Comparison of ENCODE assay signal across 32 cellular contexts in the genomic region with DNA sequence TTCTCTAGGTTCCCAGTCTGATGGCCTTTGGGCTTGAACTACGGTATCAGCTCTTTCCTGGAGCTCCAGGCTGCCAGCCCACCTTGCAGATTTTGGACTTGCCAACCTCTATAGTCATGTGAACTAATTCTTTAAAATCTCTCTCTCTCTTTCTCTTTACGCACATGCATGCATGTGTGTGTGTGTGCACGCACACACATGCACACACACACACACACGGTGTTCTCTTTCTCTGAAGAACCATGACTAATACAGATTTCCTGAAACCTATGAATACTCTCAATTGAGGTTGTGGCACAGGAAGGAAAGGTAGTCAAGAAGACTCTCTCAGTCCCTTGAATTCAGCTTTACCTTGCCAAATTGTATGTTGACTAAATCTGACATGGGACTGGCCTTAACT. TPM values are rescaled to one million over a fixed set of nuclear protein-coding genes. Genes with fewer than 3 reads are reported as not detected.
DNase-seq lines count a peak whose midpoint lies in the region; ATAC-seq, FAIRE-seq and TF ChIP-seq lines count a peak whose summit lies in the region.
"Had no signal": no experiment of that assay in that cellular context is flagged by ENCODE, and none has a peak within 500 bp of the region (broad histone marks: within the 10 kb centered on the region; RNA-seq: fewer than 3 reads in every experiment).

No MANE protein-coding gene starts in this region.

- H2AFZ ChIP-seq in HepG2 (ENCODE audit: low read length), result no peak overlapping the region

- no peak overlapping the region for H3K4me3 ChIP-seq in HepG2 (replicated peaks in 1 of 3; ENCODE audit: insufficient read depth in 1 of 3, low read depth in 2 of 3, low read length in 3 of 3)
- H3K4me3 ChIP-seq in right lobe of liver, result no peak overlapping the region
- H3K4me3 ChIP-seq in Peyer's patch, result no peak overlapping the region
- no peak overlapping the region for H3K4me3 ChIP-seq in esophagus muscularis mucosa
- H3K4me3 ChIP-seq: A549; BLaER1 treated with 17β-estradiol and CSF1 and Interleukin-3, amounts not matched to agents 10 nM and 100 nM; GM12878; HAP-1 had no signal

- H3K4me2 ChIP-seq in HepG2 (ENCODE audit: low read depth, low read length), result no peak overlapping the region
- H3K4me2 ChIP-seq: A549; BLaER1 treated with 17β-estradiol and CSF1 and Interleukin-3, amounts not matched to agents 10 nM and 100 nM had no signal

- TF ChIP-seq RAD21 in HepG2 (CRISPR knock-in tag; IDR thresholded peaks at IDR 0.05), result no peak

- H3K9ac ChIP-seq in HepG2 (ENCODE audit: insufficient read depth, low read depth, low read length), result no peak overlapping the region
- H3K9ac ChIP-seq: BLaER1 treated with 17β-estradiol and CSF1 and Interleukin-3, amounts not matched to agents 10 nM and 100 nM had no signal

- in situ Hi-C loops in HepG2 (cut with HindIII; ENCODE audit: extremely low pct_ligation_motif_present, low pct_unique_long_range_greater_than_20kb), result no loop called here

- H3K27ac ChIP-seq in HepG2 (ENCODE audit: extremely low read length, insufficient read depth, low read length) (no peak overlapping the region), right lobe of liver (no peak overlapping the region), Peyer's patch (no peak overlapping the region), esophagus muscularis mucosa (replicated peaks in 1 of 4) (no peak overlapping the region)
- H3K27ac ChIP-seq: A549; BLaER1 treated with 17β-estradiol and CSF1 and Interleukin-3, amounts not matched to agents 10 nM and 100 nM; RWPE1 had no signal

- H3K36me3 ChIP-seq in HepG2 (replicated peaks in 1 of 2; ENCODE audit: control insufficient read depth in 1 of 2, insufficient read depth in 2 of 2, low read length in 2 of 2) (no peaks in the 10 kb centered on the region), right lobe of liver (no peaks in the 10 kb centered on the region), Peyer's patch (no peaks in the 10 kb centered on the region), esophagus muscularis mucosa (no peaks in the 10 kb centered on the region)
- H3K36me3 ChIP-seq: BLaER1 treated with 17β-estradiol and CSF1 and Interleukin-3, amounts not matched to agents 10 nM and 100 nM; HAP-1 had no signal

- 50% methylated on average over 4 of the region's 4 CpGs for WGBS in HepG2 (ENCODE audit: low lambda C conversion rate)
- WGBS in right lobe of liver (ENCODE audit: insufficient coverage, low coverage, low lambda C conversion rate, missing lambda C conversion rate), result 76% methylated on average over 4 of the region's 4 CpGs
- 85% methylated on average over 4 of the region's 4 CpGs for WGBS in esophagus muscularis mucosa

- no peak for FAIRE-seq in HepG2 (lab: Jason Lieb, UNC)
- FAIRE-seq: A549, GM12878, HTR-8/SVneo had no signal

- H3K27me3 Mint-ChIP-seq in activated CD8-positive, alpha-beta memory T cell treated with anti-CD3 and anti-CD28 coated beads, Interleukin-2, amount 10 ng/mL, durations not matched to agents 7 days and 5 days, result no peaks in the 10 kb centered on the region
- no peaks in the 10 kb centered on the region for H3K27me3 Mint-ChIP-seq in activated T-helper 17 cell treated with anti-CD3 and anti-CD28 coated beads, Interleukin-2, amount 50 U/mL, for 72 hours
- H3K27me3 Mint-ChIP-seq: CD4-positive, alpha-beta memory T cell had no signal

- H3K4me3 Mint-ChIP-seq in activated CD8-positive, alpha-beta memory T cell treated with anti-CD3 and anti-CD28 coated beads, Interleukin-2, amount 10 ng/mL, durations not matched to agents 7 days and 5 days, result no peak overlapping the region
- no peak overlapping the region for H3K4me3 Mint-ChIP-seq in activated T-helper 17 cell treated with anti-CD3 and anti-CD28 coated beads, Interleukin-2, amount 50 U/mL, for 72 hours
- no peak overlapping the region for H3K4me3 Mint-ChIP-seq in stimulated activated effector memory CD8-positive, alpha-beta T cell treated with anti-CD3 and anti-CD28 coated beads, Interleukin-12 subunit alpha, Interleukin-12 subunit beta, amount 100 ng/mL, for 72 hours
- H3K4me3 Mint-ChIP-seq: CD4-positive, alpha-beta memory T cell had no signal

- TF ChIP-seq CTCF in HepG2 (CRISPR knock-in tag; IDR thresholded peaks at IDR 0.05) (no peak), right lobe of liver (IDR thresholded peaks at IDR 0.05) (no peak), Peyer's patch (IDR thresholded peaks at IDR 0.05) (no peak), esophagus muscularis mucosa (IDR thresholded peaks at IDR 0.05) (no peak)

- H3K9me3 ChIP-seq in HepG2 (ENCODE audit: low read length) (no peaks in the 10 kb centered on the region), right lobe of liver (no peaks in the 10 kb centered on the region), Peyer's patch (no peaks in the 10 kb centered on the region), esophagus muscularis mucosa (no peaks in the 10 kb centered on the region)
- H3K9me3 ChIP-seq: A549, HAP-1 had no signal

- no peak for TF ChIP-seq EP300 in HepG2 (IDR thresholded peaks at IDR 0.05; ENCODE audit: low read depth in 2 of 2, low read length in 2 of 2)
- no peak for TF ChIP-seq EP300 in HepG2 (CRISPR knock-in tag; IDR thresholded peaks at IDR 0.05; ENCODE audit: borderline replicate concordance)
- no peak for TF ChIP-seq EP300 in esophagus muscularis mucosa (IDR thresholded peaks at IDR 0.05)

- H3K27me3 ChIP-seq in HepG2 (ENCODE audit: control insufficient read depth in 1 of 2, insufficient read depth in 2 of 2, low read length in 2 of 2) (no peaks in the 10 kb centered on the region), right lobe of liver (peaks cover 0 to 6% of the 10 kb centered on the region in 2 donors), Peyer's patch (no peaks in the 10 kb centered on the region), esophagus muscularis mucosa (no peaks in the 10 kb centered on the region)

- H3K27ac Mint-ChIP-seq in activated CD8-positive, alpha-beta memory T cell treated with anti-CD3 and anti-CD28 coated beads, Interleukin-2, amount 10 ng/mL, durations not matched to agents 7 days and 5 days, result peak overlapping the region; percentile 41
- H3K27ac Mint-ChIP-seq in activated T-helper 17 cell treated with anti-CD3 and anti-CD28 coated beads, Interleukin-2, amount 50 U/mL, for 72 hours, result peak overlapping the region; percentile 11
- no peak overlapping the region for H3K27ac Mint-ChIP-seq in stimulated activated effector memory CD8-positive, alpha-beta T cell treated with anti-CD3 and anti-CD28 coated beads, Interleukin-12 subunit alpha, Interleukin-12 subunit beta, amount 100 ng/mL, for 72 hours

- CTCF ChIA-PET in activated CD8-positive, alpha-beta memory T cell treated with anti-CD3 and anti-CD28 coated beads, Interleukin-2, amount 10 ng/mL, durations not matched to agents 7 days and 5 days (lab: Charles Lee), result no interaction called here
- CTCF ChIA-PET in HepG2 (lab: Yijun Ruan, JAX; ENCODE audit: low intra/inter-chr PET ratio, low total read pairs), result no interaction called here

- TF ChIP-seq POLR2A in HepG2 (IDR thresholded peaks at IDR 0.05; ENCODE audit: insufficient read depth in 1 of 2, low read depth in 2 of 2, low read length in 2 of 2) (no peak), right lobe of liver (IDR thresholded peaks at IDR 0.05) (no peak), Peyer's patch (IDR thresholded peaks at IDR 0.05) (no peak), esophagus muscularis mucosa (IDR thresholded peaks at IDR 0.05; ENCODE audit: low read depth) (no peak)

- ATAC-seq in activated CD8-positive, alpha-beta memory T cell treated with anti-CD3 and anti-CD28 coated beads, Interleukin-2, amount 10 ng/mL, durations not matched to agents 7 days and 5 days, result no peak
- ATAC-seq in HepG2 (no peak), right lobe of liver (no peak)
- ATAC-seq in activated T-helper 17 cell treated with anti-CD3 and anti-CD28 coated beads, Interleukin-2, amount 50 U/mL, for 72 hours (replicated peaks), result peak; percentile 70
- peak; percentile 60 for ATAC-seq in stimulated activated effector memory CD8-positive, alpha-beta T cell treated with anti-CD3 and anti-CD28 coated beads, Interleukin-12 subunit alpha, Interleukin-12 subunit beta, amount 100 ng/mL, for 72 hours
- ATAC-seq: A549, GM12878 had no signal

- H3K4me1 ChIP-seq in HepG2 (ENCODE audit: insufficient read depth, low read length) (no peaks in the 10 kb centered on the region), right lobe of liver (no peaks in the 10 kb centered on the region), Peyer's patch (no peaks in the 10 kb centered on the region), esophagus muscularis mucosa (peaks cover 0 to 3% (median 0%) of the 10 kb centered on the region in 4 donors)
- H3K4me1 ChIP-seq: A549; BLaER1 treated with 17β-estradiol and CSF1 and Interleukin-3, amounts not matched to agents 10 nM and 100 nM; HAP-1 had no signal

- H3K79me2 ChIP-seq in HepG2 (ENCODE audit: insufficient read depth, low read length), result no peaks in the 10 kb centered on the region

- H3K36me3 Mint-ChIP-seq in activated CD8-positive, alpha-beta memory T cell treated with anti-CD3 and anti-CD28 coated beads, Interleukin-2, amount 10 ng/mL, durations not matched to agents 7 days and 5 days, result no peaks in the 10 kb centered on the region
- peaks cover under 1% of the 10 kb centered on the region for H3K36me3 Mint-ChIP-seq in activated T-helper 17 cell treated with anti-CD3 and anti-CD28 coated beads, Interleukin-2, amount 50 U/mL, for 72 hours (ENCODE audit: low read depth)
- peaks cover under 1% of the 10 kb centered on the region for H3K36me3 Mint-ChIP-seq in stimulated activated effector memory CD8-positive, alpha-beta T cell treated with anti-CD3 and anti-CD28 coated beads, Interleukin-12 subunit alpha, Interleukin-12 subunit beta, amount 100 ng/mL, for 72 hours

- H3K9me3 Mint-ChIP-seq in activated CD8-positive, alpha-beta memory T cell treated with anti-CD3 and anti-CD28 coated beads, Interleukin-2, amount 10 ng/mL, durations not matched to agents 7 days and 5 days (ENCODE audit: low read depth), result peaks cover 2% of the 10 kb centered on the region
- no peaks in the 10 kb centered on the region for H3K9me3 Mint-ChIP-seq in activated T-helper 17 cell treated with anti-CD3 and anti-CD28 coated beads, Interleukin-2, amount 50 U/mL, for 72 hours
- no peaks in the 10 kb centered on the region for H3K9me3 Mint-ChIP-seq in stimulated activated effector memory CD8-positive, alpha-beta T cell treated with anti-CD3 and anti-CD28 coated beads, Interleukin-12 subunit alpha, Interleukin-12 subunit beta, amount 100 ng/mL, for 72 hours

- POLR2A ChIA-PET in HepG2 (lab: Yijun Ruan, JAX), result no interaction called here

- no peaks in the 10 kb centered on the region for H4K20me1 ChIP-seq in HepG2 (ENCODE audit: insufficient read depth, low read length)
- H4K20me1 ChIP-seq: BLaER1 treated with 17β-estradiol and CSF1 and Interleukin-3, amounts not matched to agents 10 nM and 100 nM had no signal

- no TSS peak for BruUV-seq in HepG2 (replicated peaks; lab: Mats Ljungman, UMichigan)

- intact Hi-C loops in HepG2 (cut with micrococcal nuclease; ENCODE audit: unreplicated experiment) (loop anchor here (10.0 kb wide), 2 partner anchors 47 to 53 kb away; no protein-coding TSS in a partner anchor), right lobe of liver (cut with DNase I) (no loop called here), esophagus muscularis mucosa (cut with DNase I) (no loop called here)

- no peak for DNase-seq in activated CD8-positive, alpha-beta memory T cell treated with anti-CD3 and anti-CD28 coated beads, Interleukin-2, amount 10 ng/mL, durations not matched to agents 7 days and 5 days
- DNase-seq in activated CD8-positive, alpha-beta memory T cell treated with anti-CD3 and anti-CD28 coated beads, Interleukin-2, amount 50 U/mL, for 48 hours, result no peak
- DNase-seq in HepG2 (ENCODE audit: low spot score) (no peak), right lobe of liver (no peak), Peyer's patch (no peak), esophagus muscularis mucosa (ENCODE audit: extremely low spot score) (no peak)
- DNase-seq in stimulated activated effector memory CD8-positive, alpha-beta T cell treated with anti-CD3 and anti-CD28 coated beads, Interleukin-12 subunit alpha, Interleukin-12 subunit beta, amount 100 ng/mL, for 72 hours (ENCODE audit: low spot score in 2 of 2), result no peak
- DNase-seq: AML-193; CD4-positive, alpha-beta memory T cell; COR-L47; DMS53; GOT3; KBM-7; MM.1S; NCI-H1417; NCI-H1694; NCI-H2029 treated with DMSO at 0.1 percent for 48 hours; NCI-H2227 treated with DMSO at 0.1 percent for 48 hours; NCI-H526 treated with DMSO at 0.1 percent for 48 hours; SHP77 had no signal

- peaks cover 13% of the 10 kb centered on the region for H3K4me1 Mint-ChIP-seq in activated CD8-positive, alpha-beta memory T cell treated with anti-CD3 and anti-CD28 coated beads, Interleukin-2, amount 10 ng/mL, durations not matched to agents 7 days and 5 days
- peaks cover 9% of the 10 kb centered on the region for H3K4me1 Mint-ChIP-seq in activated T-helper 17 cell treated with anti-CD3 and anti-CD28 coated beads, Interleukin-2, amount 50 U/mL, for 72 hours
- H3K4me1 Mint-ChIP-seq in stimulated activated effector memory CD8-positive, alpha-beta T cell treated with anti-CD3 and anti-CD28 coated beads, Interleukin-12 subunit alpha, Interleukin-12 subunit beta, amount 100 ng/mL, for 72 hours, result peaks cover 15% of the 10 kb centered on the region

RNA-seq across cellular contexts. Expression of gene ZCCHC13, which starts 6.2 kb away (rescaled TPM):
- not detected for total RNA-seq in activated CD8-positive, alpha-beta memory T cell treated with anti-CD3 and anti-CD28 coated beads, Interleukin-2, amount 10 ng/mL, durations not matched to agents 7 days and 5 days
- total RNA-seq in HepG2 (2016; rRNA removed; fragmentation: Illumina TruSeq; extraction: Trizol) (not detected in 2 replicates), right lobe of liver (not detected), Peyer's patch (not detected), esophagus muscularis mucosa (not detected)
- not detected in 2 replicates for total RNA-seq in HepG2 (2016; cell fraction: cytosol; rRNA removed; fragmentation: Illumina TruSeq; extraction: Trizol; ENCODE audit: low read depth)
- total RNA-seq in HepG2 (2016; cell fraction: insoluble cytoplasmic fraction; rRNA removed; fragmentation: Illumina TruSeq; extraction: Trizol), result not detected in 2 replicates
- total RNA-seq in HepG2 (2016; cell fraction: membrane; rRNA removed; fragmentation: Illumina TruSeq; extraction: Trizol), result not detected in 2 replicates
- total RNA-seq in HepG2 (2016; cell fraction: nucleus; rRNA removed; fragmentation: Illumina TruSeq; extraction: Trizol), result not detected in 2 replicates
- polyA plus RNA-seq in HepG2 (2011; rRNA removed), result not detected in 2 replicates
- polyA plus RNA-seq in HepG2 (2011; cell fraction: cytosol; rRNA removed), result not detected in 2 replicates
- polyA plus RNA-seq in HepG2 (2011; cell fraction: nucleus; rRNA removed), result not detected in 2 replicates
- polyA plus RNA-seq in HepG2 (2012), result not detected in 2 replicates
- not detected in 2 replicates for polyA plus RNA-seq in HepG2 (2016; cell fraction: cytosol; fragmentation: Illumina TruSeq; extraction: Trizol; ENCODE audit: low read depth)
- polyA plus RNA-seq in HepG2 (2016; cell fraction: insoluble cytoplasmic fraction; fragmentation: Illumina TruSeq; extraction: Trizol; ENCODE audit: low read depth), result not detected in 2 replicates
- polyA plus RNA-seq in HepG2 (2016; cell fraction: membrane; fragmentation: Illumina TruSeq; extraction: Trizol; ENCODE audit: low read depth), result not detected in 2 replicates
- polyA plus RNA-seq in HepG2 (2016; cell fraction: nucleus; fragmentation: Illumina TruSeq; extraction: Trizol; ENCODE audit: insufficient read depth, low read depth), result not detected in 2 replicates
- polyA minus RNA-seq in HepG2 (2011; rRNA and poly(A)+ RNA removed; ENCODE audit: low replicate concordance), result not detected in 2 replicates
- not detected in 2 replicates for polyA minus RNA-seq in HepG2 (2011; cell fraction: cytosol; rRNA and poly(A)+ RNA removed)
- polyA minus RNA-seq in HepG2 (2011; cell fraction: nucleus; rRNA and poly(A)+ RNA removed), result not detected in 2 replicates
- total RNA-seq in activated T-helper 17 cell treated with anti-CD3 and anti-CD28 coated beads, Interleukin-2, amount 50 U/mL, for 72 hours, result not detected
- total RNA-seq: CD4-positive, alpha-beta memory T cell; Daoy; G401; GM12878; LHCN-M2; NCI-H460; SK-MEL-5 had no signal
- polyA plus RNA-seq: A549; CD4-positive, alpha-beta memory T cell; GM12878 had no signal

Comparison
In these comparisons a context has a peak if more than half of its experiments do, and no peak if none do; other contexts are left out.
1. ATAC-seq: peak in activated T-helper 17 cell treated with anti-CD3 and anti-CD28 coated beads, Interleukin-2, amount 50 U/mL, for 72 hours (single experiment) and stimulated activated effector memory CD8-positive, alpha-beta T cell treated with anti-CD3 and anti-CD28 coated beads, Interleukin-12 subunit alpha, Interleukin-12 subunit beta, amount 100 ng/mL, for 72 hours (single experiment); none in activated CD8-positive, alpha-beta memory T cell treated with anti-CD3 and anti-CD28 coated beads, Interleukin-2, amount 10 ng/mL, durations not matched to agents 7 days and 5 days (single experiment), HepG2 (single experiment) and right lobe of liver (0 of 4).